Comparison of ENCODE assay signal across 8 cellular contexts in the genomic region with DNA sequence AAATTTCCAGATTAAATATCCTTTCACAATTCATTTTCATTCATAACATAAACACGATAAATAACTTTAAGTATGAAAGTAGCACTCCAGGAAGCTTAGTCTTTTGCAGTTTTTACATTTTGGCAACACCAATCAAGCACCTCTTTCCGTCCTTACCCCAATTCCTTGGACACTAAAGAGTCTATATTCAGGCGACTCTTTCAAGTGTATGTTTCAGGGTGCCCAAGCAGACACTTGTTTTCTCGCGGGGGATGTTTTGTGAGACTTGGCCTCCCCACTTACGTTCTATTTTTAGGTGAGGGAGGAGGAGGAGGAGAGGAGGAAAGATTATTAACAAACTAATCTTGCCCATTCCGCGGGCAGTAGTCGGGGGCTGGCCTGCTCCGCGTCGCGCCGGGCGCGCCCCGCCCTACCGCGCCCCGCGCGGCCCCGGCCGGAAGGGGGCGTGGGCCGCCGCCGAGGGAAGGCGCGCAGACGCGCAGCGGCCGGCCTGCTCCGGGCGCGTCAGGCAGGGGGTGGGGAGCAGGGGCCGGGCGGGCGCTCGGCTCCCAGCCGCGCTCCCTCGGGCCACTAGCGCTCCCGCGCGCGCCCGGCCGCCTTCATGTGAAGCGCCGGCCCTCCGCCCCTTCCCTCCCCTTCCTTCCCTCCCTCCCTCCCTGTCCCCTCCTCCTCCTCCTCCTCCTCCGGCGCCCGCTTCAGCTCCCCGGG. TPM values are rescaled to one million over a fixed set of nuclear protein-coding genes. Genes with fewer than 3 reads are reported as not detected.
DNase-seq lines count a peak whose midpoint lies in the region; ATAC-seq and TF ChIP-seq lines count a peak whose summit lies in the region.

ITPRID2 (plus strand) TSS at position 473 of the 708 bp plus-strand sequence. CDS start 337 bp downstream, outside the sequence.

- H3K79me2 ChIP-seq in OCI-LY7 (ENCODE audit: insufficient read depth, low read depth, low read length), result 0 out of 2 replicates have a peak, but pooled peaks cover 7% of the 10 kb centered on the region

- TF ChIP-seq POLR2A in esophagus squamous epithelium (IDR thresholded peaks at IDR 0.05), result peak in 2 of 4 donors; percentile 15 to 47

- DNase-seq in Caki2 (ENCODE audit: low read depth), result peak; percentile 88
- peak; percentile 88 for DNase-seq in HPDE6-E6E7 (ENCODE audit: extremely low spot score)
- peak; percentile 84 for DNase-seq in OCI-LY7 (ENCODE audit: low spot score)
- peak; percentile 46 for DNase-seq in activated T-cell treated with anti-CD3 and anti-CD28 coated beads, Interleukin-2, amount 50 U/mL, for 4 hours
- DNase-seq in esophagus squamous epithelium (lab: John Stamatoyannopoulos, UW), result peak; percentile 42
- DNase-seq in myocyte (ENCODE audit: low read depth), result peak; percentile 90
- peak; percentile 60 to 74 for DNase-seq in stimulated activated effector memory CD8-positive, alpha-beta T cell treated with anti-CD3 and anti-CD28 coated beads, Interleukin-12 subunit alpha, Interleukin-12 subunit beta, amount 100 ng/mL, for 72 hours (ENCODE audit: low spot score in 2 of 2)

- no peak within 1 kb of the TSS for H3K27ac ChIP-seq in OCI-LY7 (ENCODE audit: low read depth, low read length, poor library complexity, severe bottlenecking)
- peak within 1 kb of the TSS; percentile 91 to 98 (median 95) for H3K27ac ChIP-seq in esophagus squamous epithelium

- H3K9me3 ChIP-seq in OCI-LY7 (ENCODE audit: low read length) (no peaks in the 10 kb centered on the region), esophagus squamous epithelium (no peaks in the 10 kb centered on the region)

- H3K4me3 ChIP-seq in OCI-LY7 (ENCODE audit: low read depth, low read length, poor library complexity, severe bottlenecking) (peak within 1 kb of the TSS; percentile 84), esophagus squamous epithelium (peak within 1 kb of the TSS; percentile 71 to 97 (median 92))

- peak within 1 kb of the TSS; percentile 96 for H3K27ac Mint-ChIP-seq in stimulated activated effector memory CD8-positive, alpha-beta T cell treated with anti-CD3 and anti-CD28 coated beads, Interleukin-12 subunit alpha, Interleukin-12 subunit beta, amount 100 ng/mL, for 72 hours

- peaks cover 6% of the 10 kb centered on the region for H3K36me3 Mint-ChIP-seq in activated T-cell treated with anti-CD3 and anti-CD28 coated beads, Interleukin-2, amount 50 U/mL, for 4 hours (ENCODE audit: insufficient read depth)
- H3K36me3 Mint-ChIP-seq in stimulated activated effector memory CD8-positive, alpha-beta T cell treated with anti-CD3 and anti-CD28 coated beads, Interleukin-12 subunit alpha, Interleukin-12 subunit beta, amount 100 ng/mL, for 72 hours, result peaks cover 11% of the 10 kb centered on the region

- peak within 1 kb of the TSS; percentile 98 for H2AFZ ChIP-seq in OCI-LY7 (ENCODE audit: low read length)

- TF ChIP-seq CTCF in OCI-LY7 (conservative IDR thresholded peaks at IDR 0.05; ENCODE audit: low read length), result no peak
- TF ChIP-seq CTCF in esophagus squamous epithelium (IDR thresholded peaks at IDR 0.05), result peak in 4 of 6 experiments; percentile 26 to 56 (median 42)

- WGBS in esophagus squamous epithelium, 2 donors, result 1 to 2% methylated on average over 6 to 38 of the region's 58 CpGs

- ATAC-seq in GM19468 (IDR thresholded peaks at IDR 0.05; ENCODE audit: extremely low read depth, unreplicated experiment), result peak; percentile 79
- peak; percentile 94 to 95 for ATAC-seq in activated T-cell treated with anti-CD3 and anti-CD28 coated beads, Interleukin-2, amount 50 U/mL, for 4 hours
- peak; percentile 94 for ATAC-seq in stimulated activated effector memory CD8-positive, alpha-beta T cell treated with anti-CD3 and anti-CD28 coated beads, Interleukin-12 subunit alpha, Interleukin-12 subunit beta, amount 100 ng/mL, for 72 hours

- H3K36me3 ChIP-seq in OCI-LY7 (ENCODE audit: insufficient read depth, low read length) (0 out of 2 replicates have a peak, but pooled peaks cover 2% of the 10 kb centered on the region), esophagus squamous epithelium (no peaks in the 10 kb centered on the region)

- no peaks in the 10 kb centered on the region for H3K27me3 ChIP-seq in esophagus squamous epithelium

- H3K27me3 Mint-ChIP-seq in activated T-cell treated with anti-CD3 and anti-CD28 coated beads, Interleukin-2, amount 50 U/mL, for 4 hours (ENCODE audit: low read depth), result peaks cover 16% of the 10 kb centered on the region

- peak within 1 kb of the TSS; percentile 86 for H3K4me2 ChIP-seq in OCI-LY7 (ENCODE audit: low read length)

- H3K4me1 Mint-ChIP-seq in activated T-cell treated with anti-CD3 and anti-CD28 coated beads, Interleukin-2, amount 50 U/mL, for 4 hours (ENCODE audit: low read depth), result peaks cover 29% of the 10 kb centered on the region
- H3K4me1 Mint-ChIP-seq in stimulated activated effector memory CD8-positive, alpha-beta T cell treated with anti-CD3 and anti-CD28 coated beads, Interleukin-12 subunit alpha, Interleukin-12 subunit beta, amount 100 ng/mL, for 72 hours, result peaks cover 19% of the 10 kb centered on the region

- H3K9me2 ChIP-seq in OCI-LY7 (ENCODE audit: insufficient read depth, low read length), result no peaks in the 10 kb centered on the region

- peaks cover 18% of the 10 kb centered on the region for H3K4me1 ChIP-seq in OCI-LY7 (ENCODE audit: insufficient read depth, low read length, poor library complexity, severe bottlenecking)
- H3K4me1 ChIP-seq in esophagus squamous epithelium, result peaks cover 4 to 54% (median 15%) of the 10 kb centered on the region in 3 donors

- in situ Hi-C loops in Caki2 (cut with HindIII; ENCODE audit: low pct_unique_long_range_greater_than_20kb, low sequenced_read_pairs), result no loop called here

- CTCF ChIA-PET in OCI-LY7 (lab: Charles Lee; ENCODE audit: unreplicated experiment), result no interaction called here

- H3K4me3 Mint-ChIP-seq in activated T-cell treated with anti-CD3 and anti-CD28 coated beads, Interleukin-2, amount 50 U/mL, for 4 hours, result peak within 1 kb of the TSS; percentile 97
- peak within 1 kb of the TSS; percentile 97 for H3K4me3 Mint-ChIP-seq in stimulated activated effector memory CD8-positive, alpha-beta T cell treated with anti-CD3 and anti-CD28 coated beads, Interleukin-12 subunit alpha, Interleukin-12 subunit beta, amount 100 ng/mL, for 72 hours

- H3K9me3 Mint-ChIP-seq in activated T-cell treated with anti-CD3 and anti-CD28 coated beads, Interleukin-2, amount 50 U/mL, for 4 hours, result no peaks in the 10 kb centered on the region
- no peaks in the 10 kb centered on the region for H3K9me3 Mint-ChIP-seq in stimulated activated effector memory CD8-positive, alpha-beta T cell treated with anti-CD3 and anti-CD28 coated beads, Interleukin-12 subunit alpha, Interleukin-12 subunit beta, amount 100 ng/mL, for 72 hours

- BruUV-seq in OCI-LY7 (replicated peaks; lab: Mats Ljungman, UMichigan), result no TSS peak

- no peaks in the 10 kb centered on the region for H4K20me1 ChIP-seq in OCI-LY7 (ENCODE audit: insufficient read depth, low read length)

- POLR2A ChIA-PET in OCI-LY7 (lab: Charles Lee), result interaction anchor here (0.6 to 2.3 kb wide), 6 partner anchors 10 to 495 kb away, joined by 3 to 9 read pairs (median 3); no protein-coding TSS in a partner anchor

- intact Hi-C loops in OCI-LY7 (cut with micrococcal nuclease; ENCODE audit: unreplicated experiment), result loop anchor here (5.0 to 10.0 kb wide), 3 partner anchors 101 to 909 kb away; partner anchors contain the start of gene UBE2E3
- intact Hi-C loops in esophagus squamous epithelium (cut with DNase I), result no loop called here

RNA-seq across cellular contexts. Expression of gene ITPRID2, which starts in this region (rescaled TPM):
- total RNA-seq in Caki2 (2014; rRNA removed; shearing (Covaris generic); ENCODE audit: low replicate concordance), result 51.5 and 85.6 TPM in 2 replicates
- total RNA-seq in OCI-LY7 (2014; rRNA removed; shearing (Covaris generic)), result 25.9 and 28.8 TPM in 2 replicates
- total RNA-seq in OCI-LY7 (2022) (47.5 and 57.3 TPM in 2 replicates), esophagus squamous epithelium (10 to 100 TPM; 20.1 to 69.2 (median 60.1) TPM), myocyte (92.1 and 121 TPM in 2 replicates)
- total RNA-seq in activated T-cell treated with anti-CD3 and anti-CD28 coated beads, Interleukin-2, amount 50 U/mL, for 4 hours, result 10 to 100 TPM; 30.9 to 41.8 (median 37.5) TPM
- 79.4 TPM for polyA plus RNA-seq in myocyte (2012)
